Comparison of ENCODE assay signal across 19 cellular contexts in genomic region chr11:13038366-13038765, GRCh38. TPM values are rescaled to one million over a fixed set of nuclear protein-coding genes. Genes with fewer than 3 reads are reported as not detected.
"Had no signal": no experiment of that assay in that cellular context is flagged by ENCODE, and none has a peak within 500 bp of the region (broad histone marks: within the 10 kb centered on the region; RNA-seq: fewer than 3 reads in every experiment).

No MANE protein-coding gene starts in this region.

- H3K4me3 ChIP-seq: body of pancreas, coronary artery, lung, psoas muscle, spleen, stomach had no signal

- DNase-seq: activated CD4-positive, alpha-beta T cell treated with anti-CD3 and anti-CD28 coated beads, Interleukin-2, amount 10 ng/mL, durations not matched to agents 24 days and 14 days; activated CD8-positive, alpha-beta memory T cell treated with anti-CD3 and anti-CD28 coated beads, Interleukin-2, amount 50 U/mL, for 48 hours; activated CD8-positive, alpha-beta T cell treated with anti-CD3 and anti-CD28 coated beads, Interleukin-2, amount 10 ng/mL, durations not matched to agents 7 days and 5 days; activated naive CD8-positive, alpha-beta T cell treated with anti-CD3 and anti-CD28 coated beads for 36 hours; amygdala; body of pancreas; midbrain; psoas muscle; spleen; stomach; T-helper 17 cell had no signal

- H3K27ac Mint-ChIP-seq: activated CD4-positive, alpha-beta T cell treated with anti-CD3 and anti-CD28 coated beads, Interleukin-2, amount 10 ng/mL, durations not matched to agents 24 days and 14 days; activated CD8-positive, alpha-beta T cell treated with anti-CD3 and anti-CD28 coated beads, Interleukin-2, amount 10 ng/mL, durations not matched to agents 7 days and 5 days; activated naive CD8-positive, alpha-beta T cell treated with anti-CD3 and anti-CD28 coated beads for 36 hours; T-helper 17 cell; WTC11 had no signal

- H3K36me3 ChIP-seq: spleen, stomach had no signal

- H3K36me3 Mint-ChIP-seq: activated naive CD8-positive, alpha-beta T cell treated with anti-CD3 and anti-CD28 coated beads for 36 hours; WTC11 had no signal

- H3K4me1 Mint-ChIP-seq: activated CD4-positive, alpha-beta T cell treated with anti-CD3 and anti-CD28 coated beads, Interleukin-2, amount 10 ng/mL, durations not matched to agents 24 days and 14 days; activated naive CD8-positive, alpha-beta T cell treated with anti-CD3 and anti-CD28 coated beads for 36 hours; central memory CD8-positive, alpha-beta T cell had no signal

- H3K4me3 Mint-ChIP-seq: activated CD4-positive, alpha-beta T cell treated with anti-CD3 and anti-CD28 coated beads, Interleukin-2, amount 10 ng/mL, durations not matched to agents 24 days and 14 days; activated CD8-positive, alpha-beta T cell treated with anti-CD3 and anti-CD28 coated beads, Interleukin-2, amount 10 ng/mL, durations not matched to agents 7 days and 5 days; activated naive CD8-positive, alpha-beta T cell treated with anti-CD3 and anti-CD28 coated beads for 36 hours; central memory CD8-positive, alpha-beta T cell; neural crest cell; T-helper 17 cell; WTC11 had no signal

- H3K27ac ChIP-seq: body of pancreas, coronary artery, psoas muscle, spleen, stomach had no signal

- H3K9me3 Mint-ChIP-seq: activated CD4-positive, alpha-beta T cell treated with anti-CD3 and anti-CD28 coated beads, Interleukin-2, amount 10 ng/mL, durations not matched to agents 24 days and 14 days; activated naive CD8-positive, alpha-beta T cell treated with anti-CD3 and anti-CD28 coated beads for 36 hours; central memory CD8-positive, alpha-beta T cell; neural crest cell; WTC11 had no signal

- H3K9me3 ChIP-seq: body of pancreas, psoas muscle, spleen, stomach had no signal

- H3K4me1 ChIP-seq: psoas muscle, spleen had no signal

- ATAC-seq: activated CD8-positive, alpha-beta T cell treated with anti-CD3 and anti-CD28 coated beads, Interleukin-2, amount 10 ng/mL, durations not matched to agents 7 days and 5 days; body of pancreas; psoas muscle; sciatic nerve; T-helper 17 cell; WTC11 had no signal

- H3K27me3 ChIP-seq: body of pancreas, stomach had no signal

RNA-seq across cellular contexts. Expression of gene RASSF10, which starts 29.2 kb away (rescaled TPM):
- total RNA-seq: activated CD4-positive, alpha-beta T cell treated with anti-CD3 and anti-CD28 coated beads, Interleukin-2, amount 10 ng/mL, durations not matched to agents 24 days and 14 days; activated CD8-positive, alpha-beta T cell treated with anti-CD3 and anti-CD28 coated beads, Interleukin-2, amount 10 ng/mL, durations not matched to agents 7 days and 5 days; activated naive CD8-positive, alpha-beta T cell treated with anti-CD3 and anti-CD28 coated beads for 36 hours; body of pancreas; endothelial cell of umbilical vein; myocyte; spleen; T-helper 17 cell had no signal
